Comparison of ENCODE assay signal across 8 cellular contexts in the genomic region with DNA sequence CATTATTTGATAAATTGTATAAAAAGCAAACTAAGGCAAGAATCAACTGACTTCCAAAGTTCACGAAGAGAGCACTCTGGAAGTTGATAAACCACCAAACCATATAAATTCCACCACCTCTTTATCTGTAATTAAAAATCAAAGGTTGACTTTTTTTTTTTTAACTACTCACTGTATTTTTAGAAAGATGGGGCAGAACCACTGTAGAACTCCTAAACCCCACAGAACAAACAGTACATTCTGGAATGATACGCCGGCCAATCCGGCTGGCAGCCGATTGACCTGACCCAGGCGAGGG. TPM values are rescaled to one million over a fixed set of nuclear protein-coding genes. Genes with fewer than 3 reads are reported as not detected.
A peak's percentile ranks its signal among the peaks of the same experiment; 100 is the strongest.
DNase-seq lines count a peak whose midpoint lies in the region; ATAC-seq and TF ChIP-seq lines count a peak whose summit lies in the region.

No MANE protein-coding gene starts in this region.

- no peaks in the 10 kb centered on the region for H3K27me3 Mint-ChIP-seq in Caco-2 (ENCODE audit: insufficient read depth, unreplicated experiment)
- peaks cover 8% of the 10 kb centered on the region for H3K27me3 Mint-ChIP-seq in endothelial cell (ENCODE audit: unreplicated experiment)

- H3K27me3 ChIP-seq in Caco-2 (replicated peaks; ENCODE audit: control insufficient read depth, insufficient read depth, low read length) (no peaks in the 10 kb centered on the region), Panc1 (ENCODE audit: control insufficient read depth, insufficient read depth, low read length) (no peaks in the 10 kb centered on the region), ovary (no peaks in the 10 kb centered on the region)

- intact Hi-C loops in Caco-2 (cut with micrococcal nuclease; ENCODE audit: unreplicated experiment) (loop anchor here (1.0 to 2.0 kb wide), 3 partner anchors 23 to 66 kb away; partner anchors contain the start of genes HMMR and NUDCD2), Panc1 (cut with micrococcal nuclease; ENCODE audit: unreplicated experiment) (no loop called here), ovary (cut with DNase I) (loop anchor here in 1 of 4 donors (10.0 kb wide), 1 partner anchor 68 kb away; the partner anchor contains the start of gene MAT2B)

- POLR2A ChIA-PET in Caco-2 (lab: Charles Lee): interaction anchor here (3.4 kb wide), 1 partner anchor 23 kb away, joined by 120 read pairs; the partner anchor contains the start of genes HMMR and NUDCD2
- POLR2A ChIA-PET in Panc1 (lab: Charles Lee): no interaction called here

- ATAC-seq in Panc1 (no peak), GM18517 (IDR thresholded peaks at IDR 0.05; ENCODE audit: unreplicated experiment) (no peak)

- H3K9me3 ChIP-seq in Caco-2 (no peaks in the 10 kb centered on the region), Panc1 (ENCODE audit: control insufficient read depth, insufficient read depth, low read depth, low read length) (no peaks in the 10 kb centered on the region), ovary (no peaks in the 10 kb centered on the region)

- CTCF ChIA-PET in Caco-2 (lab: Charles Lee) (interaction anchor here (1.2 kb wide), 1 partner anchor 28 kb away, joined by 4 read pairs; no protein-coding TSS in a partner anchor), Panc1 (lab: Charles Lee) (no interaction called here)

- H3K4me1 Mint-ChIP-seq in Caco-2 (ENCODE audit: low read depth, unreplicated experiment) (peaks cover 8% of the 10 kb centered on the region), endothelial cell (ENCODE audit: unreplicated experiment) (peaks cover 39% of the 10 kb centered on the region)

- H3K9me3 Mint-ChIP-seq in Caco-2 (ENCODE audit: unreplicated experiment) (no peaks in the 10 kb centered on the region), endothelial cell (ENCODE audit: unreplicated experiment) (no peaks in the 10 kb centered on the region)

- peaks cover 2% of the 10 kb centered on the region; the same call in 1 of the 2 replicates for H3K36me3 ChIP-seq in Caco-2 (ENCODE audit: control insufficient read depth, insufficient read depth, low read length)
- peaks cover 26% of the 10 kb centered on the region for H3K36me3 ChIP-seq in Panc1 (ENCODE audit: control insufficient read depth, insufficient read depth, low read length)
- H3K36me3 ChIP-seq in ovary: no peaks in the 10 kb centered on the region

- H3K27ac ChIP-seq in Panc1 (ENCODE audit: low read length) (peak overlapping the region; percentile 94), ovary (peak overlapping the region; percentile 25 to 64)

- no peak for TF ChIP-seq EP300 in ovary (IDR thresholded peaks at IDR 0.05)

- H3K4me3 Mint-ChIP-seq in Caco-2 (ENCODE audit: unreplicated experiment) (peak overlapping the region; percentile 90), endothelial cell (ENCODE audit: unreplicated experiment) (peak overlapping the region; percentile 98)

- TF ChIP-seq POLR2A in ovary (IDR thresholded peaks at IDR 0.05): no peak

- H3K27ac Mint-ChIP-seq in Caco-2 (ENCODE audit: unreplicated experiment) (peak overlapping the region; percentile 89), endothelial cell (ENCODE audit: unreplicated experiment) (peak overlapping the region; percentile 86)

- TF ChIP-seq CTCF in Caco-2 (IDR thresholded peaks at IDR 0.05; ENCODE audit: insufficient read depth in 1 of 2, low read depth in 1 of 2, low read length in 1 of 2, severe bottlenecking in 1 of 2, unreplicated experiment in 1 of 2): no peak
- TF ChIP-seq CTCF in Panc1 (IDR thresholded peaks at IDR 0.05): no peak
- TF ChIP-seq CTCF in endothelial cell (IDR thresholded peaks at IDR 0.05; ENCODE audit: unreplicated experiment): no peak
- no peak for TF ChIP-seq CTCF in ovary (IDR thresholded peaks at IDR 0.05)

- BruUV-seq in Caco-2 (replicated peaks; lab: Mats Ljungman, UMichigan) (no TSS peak), Panc1 (replicated peaks; lab: Mats Ljungman, UMichigan) (no TSS peak)

- in situ Hi-C loops in Panc1 (cut with HindIII; ENCODE audit: low pct_unique_long_range_greater_than_20kb, low sequenced_read_pairs): no loop called here

- DNase-seq in Caco-2 (no peak), Panc1 (ENCODE audit: low read depth, low spot score) (no peak), endothelial cell (ENCODE audit: low spot score) (no peak), ovary (no peak), SKM-1 treated with dmso at 0.1 percent for 144 hours (lab: John Stamatoyannopoulos, UW; ENCODE audit: unreplicated experiment) (no peak), Kasumi-1 (lab: John Stamatoyannopoulos, UW) (no peak), mesenteric fat pad (ENCODE audit: low spot score) (no peak)

- H3K4me1 ChIP-seq in Caco-2 (peaks cover 7% of the 10 kb centered on the region; the same call in 1 of the 2 replicates), Panc1 (ENCODE audit: control insufficient read depth, insufficient read depth, low read length) (peaks cover 30% of the 10 kb centered on the region), ovary (ENCODE audit: insufficient read depth) (peaks cover 9% of the 10 kb centered on the region)

- H3K4me3 ChIP-seq in Caco-2 (ENCODE audit: low read depth, low read length) (peak overlapping the region; percentile 35), Panc1 (ENCODE audit: low read depth in 2 of 2, low read length in 2 of 2) (peak overlapping the region; percentile 81 to 97), ovary (peak overlapping the region; percentile 95)

- peaks cover 41% of the 10 kb centered on the region for H3K36me3 Mint-ChIP-seq in Caco-2 (ENCODE audit: insufficient read depth, unreplicated experiment)
- peaks cover under 1% of the 10 kb centered on the region for H3K36me3 Mint-ChIP-seq in endothelial cell (ENCODE audit: low read depth, unreplicated experiment)

- 1 to 3% (median 2%) methylated on average over 6 of the region's 6 CpGs for WGBS in ovary, 3 donors

RNA-seq across cellular contexts. Expression of gene CCNG1, which starts 0.4 kb away (rescaled TPM):
- total RNA-seq in Caco-2 (2022) (175 and 181 TPM in 2 replicates), Panc1 (2021; ENCODE audit: unreplicated experiment) (117 TPM), endothelial cell (ENCODE audit: unreplicated experiment) (360 TPM), ovary (100 to 1,000 TPM; 155 to 250 (median 211) TPM), mesenteric fat pad (82.7 TPM)
- 53.0 TPM for polyA plus RNA-seq in Panc1 (2012; ENCODE audit: insufficient read length)
- 100 to 1,000 TPM; 158 to 168 TPM for polyA plus RNA-seq in ovary

RNA-seq across cellular contexts. Expression of gene NUDCD2, which starts 22.9 kb away (rescaled TPM):
- total RNA-seq in Caco-2 (2022) (50.0 and 50.9 TPM in 2 replicates), Panc1 (2021; ENCODE audit: unreplicated experiment) (58.6 TPM), endothelial cell (ENCODE audit: unreplicated experiment) (19.2 TPM), ovary (10 to 100 TPM in 6 of 7 donors, 1 to 10 TPM in 1; 6.8 to 26.0 (median 19.6) TPM), mesenteric fat pad (19.0 TPM)
- polyA plus RNA-seq in Panc1 (2012; ENCODE audit: insufficient read length): 57.1 TPM
- polyA plus RNA-seq in ovary: 1 to 10 TPM; 8.4 to 9.5 TPM

RNA-seq across cellular contexts. Expression of gene HMMR, which starts 23.5 kb away (rescaled TPM):
- total RNA-seq in Caco-2 (2022): 61.1 and 64.2 TPM in 2 replicates
- total RNA-seq in Panc1 (2021; ENCODE audit: unreplicated experiment): 42.5 TPM
- 10.5 TPM for polyA plus RNA-seq in Panc1 (2012; ENCODE audit: insufficient read length)
- 8.6 TPM for total RNA-seq in endothelial cell (ENCODE audit: unreplicated experiment)
- 1 to 10 TPM in 1 of 7 donors, under 1 TPM in 5, not detected in 1; 0.10 to 1.4 (median 0.27) TPM for total RNA-seq in ovary
- polyA plus RNA-seq in ovary: under 1 TPM; 0.23 to 0.77 TPM
- 0.32 TPM for total RNA-seq in mesenteric fat pad

Comparison
In these comparisons a context has a peak if more than half of its experiments do, and no peak if none do; other contexts are left out.
1. H3K4me3 ChIP-seq: peak in every context shown above with its lines; median percentile 95 in ovary; 89 in Panc1; 35 in Caco-2.